Comparison of ENCODE assay signal across 10 cellular contexts in genomic region chr15:42577514-42578031, GRCh38. TPM values are rescaled to one million over a fixed set of nuclear protein-coding genes. Genes with fewer than 3 reads are reported as not detected.
DNase-seq lines count a peak whose midpoint lies in the region; ATAC-seq and TF ChIP-seq lines count a peak whose summit lies in the region.
"Had no signal": no experiment of that assay in that cellular context is flagged by ENCODE, and none has a peak within 500 bp of the region (broad histone marks: within the 10 kb centered on the region; RNA-seq: fewer than 3 reads in every experiment).

No MANE protein-coding gene starts in this region.

- H3K4me2 ChIP-seq in BLaER1 treated with 17β-estradiol and CSF1 and Interleukin-3, amounts not matched to agents 10 nM and 100 nM, result peak overlapping the region; percentile 45 to 97 (median 91); a peak in 21 of 22 replicates

- no peaks in the 10 kb centered on the region for H3K36me3 Mint-ChIP-seq in HFFc6 (ENCODE audit: low read depth)
- H3K36me3 Mint-ChIP-seq in naive thymus-derived CD8-positive, alpha-beta T cell, result peaks cover 0 to 3% (median 0%) of the 10 kb centered on the region in 3 donors
- peaks cover 6% of the 10 kb centered on the region for H3K36me3 Mint-ChIP-seq in MCF 10A (ENCODE audit: insufficient read depth, unreplicated experiment)

- H3K4me1 Mint-ChIP-seq in HFFc6 (ENCODE audit: low read depth) (peaks cover 47% of the 10 kb centered on the region), MCF 10A (ENCODE audit: insufficient read depth, unreplicated experiment) (peaks cover 13% of the 10 kb centered on the region)
- H3K4me1 Mint-ChIP-seq in naive thymus-derived CD8-positive, alpha-beta T cell, result peaks cover 17 to 54% (median 52%) of the 10 kb centered on the region in 4 donors

- no TSS peak for BruUV-seq in MCF 10A (replicated peaks; lab: Mats Ljungman, UMichigan)

- intact Hi-C loops in MCF 10A (cut with micrococcal nuclease), result no loop called here

- H3K9ac ChIP-seq in BLaER1 treated with 17β-estradiol and CSF1 and Interleukin-3, amounts not matched to agents 10 nM and 100 nM, result no peak overlapping the region
- H3K9ac ChIP-seq in muscle layer of colon (ENCODE audit: low read length), result no peak overlapping the region

- peaks cover 35 to 70% (median 53%) of the 10 kb centered on the region in 10 experiments for H3K4me1 ChIP-seq in BLaER1 treated with 17β-estradiol and CSF1 and Interleukin-3, amounts not matched to agents 10 nM and 100 nM
- H3K4me1 ChIP-seq in muscle layer of colon (ENCODE audit: insufficient read depth, low read length), result peaks cover 51% of the 10 kb centered on the region

- H3K4me3 Mint-ChIP-seq in HFFc6, result no peak overlapping the region
- peak overlapping the region in 3 of 10 donors; percentile 18 to 53 (median 43) for H3K4me3 Mint-ChIP-seq in naive thymus-derived CD8-positive, alpha-beta T cell
- H3K4me3 Mint-ChIP-seq in MCF 10A (ENCODE audit: unreplicated experiment), result no peak overlapping the region

- ATAC-seq in naive thymus-derived CD8-positive, alpha-beta T cell, result no peak

- no peaks in the 10 kb centered on the region for H3K9me3 ChIP-seq in BLaER1 treated with 17β-estradiol and CSF1 and Interleukin-3, amounts not matched to agents 10 nM and 100 nM (replicated peaks in 1 of 11)
- no peaks in the 10 kb centered on the region for H3K9me3 ChIP-seq in muscle layer of colon (ENCODE audit: low read length)

- H3K27me3 ChIP-seq in BLaER1 treated with 17β-estradiol and CSF1 and Interleukin-3, amounts not matched to agents 10 nM and 100 nM, result no peaks in the 10 kb centered on the region
- H3K27me3 ChIP-seq in muscle layer of colon (ENCODE audit: control insufficient read depth in 1 of 2, insufficient read depth in 2 of 2, low read length in 2 of 2), result no peaks in the 10 kb centered on the region
- H3K27me3 ChIP-seq: dorsolateral prefrontal cortex had no signal

- DNase-seq in HFFc6 (peak; percentile 14), astrocyte of the spinal cord (ENCODE audit: low read depth, low spot score) (peak; percentile 85), MCF 10A (ENCODE audit: unreplicated experiment) (no peak), NCI-H1930 (lab: John Stamatoyannopoulos, UW) (no peak)
- no peak for DNase-seq in naive thymus-derived CD8-positive, alpha-beta T cell
- no peak for DNase-seq in activated naive CD4-positive, alpha-beta T cell (lab: John Stamatoyannopoulos, UW)

- H3K36me3 ChIP-seq in BLaER1 treated with 17β-estradiol and CSF1 and Interleukin-3, amounts not matched to agents 10 nM and 100 nM, result no peaks in the 10 kb centered on the region
- no peaks in the 10 kb centered on the region for H3K36me3 ChIP-seq in muscle layer of colon (ENCODE audit: insufficient read depth, low read length)

- POLR2A ChIA-PET in naive thymus-derived CD8-positive, alpha-beta T cell (lab: Charles Lee), result interaction anchor here (1.4 to 2.9 kb wide), 2 partner anchors 29 to 86 kb away, joined by 4 to 14 read pairs; partner anchors contain the start of genes HAUS2, LRRC57 and ZNF106
- POLR2A ChIA-PET in MCF 10A (lab: Yijun Ruan, JAX), result no interaction called here

- in situ Hi-C loops in astrocyte of the spinal cord (cut with HindIII; ENCODE audit: low sequenced_read_pairs), result no loop called here

- H4K20me1 ChIP-seq in BLaER1 treated with 17β-estradiol and CSF1 and Interleukin-3, amounts not matched to agents 10 nM and 100 nM, result peaks cover 0 to 6% (median 0%) of the 10 kb centered on the region in 11 experiments; a peak in 2 of 22 replicates

- no peaks in the 10 kb centered on the region for H3K9me3 Mint-ChIP-seq in HFFc6
- no peaks in the 10 kb centered on the region for H3K9me3 Mint-ChIP-seq in naive thymus-derived CD8-positive, alpha-beta T cell
- H3K9me3 Mint-ChIP-seq in MCF 10A (ENCODE audit: unreplicated experiment), result no peaks in the 10 kb centered on the region

- H3K4me3 ChIP-seq in BLaER1 treated with 17β-estradiol and CSF1 and Interleukin-3, amounts not matched to agents 10 nM and 100 nM, result no peak overlapping the region
- H3K4me3 ChIP-seq in astrocyte of the spinal cord (ENCODE audit: low read depth, low read length) (no peak overlapping the region), muscle layer of colon (ENCODE audit: low read depth in 1 of 2, low read length in 2 of 2) (peak overlapping the region in 1 of 2 donors; percentile 11)

- no peak overlapping the region for H3K27ac Mint-ChIP-seq in HFFc6
- no peak overlapping the region for H3K27ac Mint-ChIP-seq in naive thymus-derived CD8-positive, alpha-beta T cell
- H3K27ac Mint-ChIP-seq in MCF 10A (ENCODE audit: low read depth, unreplicated experiment), result no peak overlapping the region

- peaks cover 2% of the 10 kb centered on the region; the same call in 1 of the 2 replicates for H3K27me3 Mint-ChIP-seq in HFFc6 (ENCODE audit: insufficient read depth)
- H3K27me3 Mint-ChIP-seq in naive thymus-derived CD8-positive, alpha-beta T cell, result peaks cover 0 to 10% (median 0%) of the 10 kb centered on the region in 5 donors
- H3K27me3 Mint-ChIP-seq in MCF 10A (ENCODE audit: insufficient read depth, unreplicated experiment), result no peaks in the 10 kb centered on the region

- CTCF ChIA-PET in MCF 10A (lab: Yijun Ruan, JAX), result interaction anchor here (0.8 kb wide), 1 partner anchor 82 kb away, joined by 3 read pairs; the partner anchor contains the start of gene SNAP23

- TF ChIP-seq CTCF in HFFc6 (IDR thresholded peaks at IDR 0.05), result no peak
- no peak for TF ChIP-seq CTCF in astrocyte of the spinal cord (IDR thresholded peaks at IDR 0.05; ENCODE audit: low read depth, low read length)
- no peak for TF ChIP-seq CTCF in MCF 10A (IDR thresholded peaks at IDR 0.05; ENCODE audit: unreplicated experiment)

- H3K27ac ChIP-seq in BLaER1 treated with 17β-estradiol and CSF1 and Interleukin-3, amounts not matched to agents 10 nM and 100 nM, result no peak overlapping the region
- H3K27ac ChIP-seq in muscle layer of colon (ENCODE audit: low read depth, low read length), result peak overlapping the region; percentile 12
- H3K27ac ChIP-seq: HL-60 had no signal

RNA-seq across cellular contexts. Expression of gene STARD9, which starts 2.2 kb away (rescaled TPM):
- 1 to 10 TPM; 1.9 to 2.8 (median 2.3) TPM for total RNA-seq in HFFc6 (2021; fragmentation: NEBNext Ultra II Directional; extraction: Animal tissue kit (Norgen Biotek cat#: 25700))
- total RNA-seq in naive thymus-derived CD8-positive, alpha-beta T cell, result 10 to 100 TPM; 12.5 to 13.7 TPM
- under 1 TPM; 0.10 to 0.53 (median 0.33) TPM for polyA plus RNA-seq in naive thymus-derived CD8-positive, alpha-beta T cell
- 2.0 and 2.9 TPM in 2 replicates for total RNA-seq in MCF 10A (2022)

RNA-seq across cellular contexts. Expression of gene HAUS2, which starts 28.9 kb away (rescaled TPM):
- 10 to 100 TPM; 18.0 to 30.5 (median 26.5) TPM for total RNA-seq in HFFc6 (2021; fragmentation: NEBNext Ultra II Directional; extraction: Animal tissue kit (Norgen Biotek cat#: 25700))
- total RNA-seq in naive thymus-derived CD8-positive, alpha-beta T cell, result 10 to 100 TPM; 19.1 to 21.1 TPM
- polyA plus RNA-seq in naive thymus-derived CD8-positive, alpha-beta T cell, result 10 to 100 TPM; 20.8 to 25.4 (median 24.9) TPM
- 22.6 and 29.6 TPM in 2 replicates for total RNA-seq in MCF 10A (2022)

RNA-seq across cellular contexts. Expression of gene LRRC57, which starts 29.0 kb away (rescaled TPM):
- 10 to 100 TPM; 18.5 to 22.9 (median 20.4) TPM for total RNA-seq in HFFc6 (2021; fragmentation: NEBNext Ultra II Directional; extraction: Animal tissue kit (Norgen Biotek cat#: 25700))
- 10 to 100 TPM; 17.1 to 18.4 TPM for total RNA-seq in naive thymus-derived CD8-positive, alpha-beta T cell
- 1 to 10 TPM; 3.3 to 6.4 (median 5.5) TPM for polyA plus RNA-seq in naive thymus-derived CD8-positive, alpha-beta T cell
- 18.3 and 24.7 TPM in 2 replicates for total RNA-seq in MCF 10A (2022)

Comparison
In these comparisons a context has a peak if more than half of its experiments do, and no peak if none do; other contexts are left out.
1. DNase-seq: peak in HFFc6 (single experiment) and astrocyte of the spinal cord (single experiment); none in naive thymus-derived CD8-positive, alpha-beta T cell (0 of 10), activated naive CD4-positive, alpha-beta T cell (0 of 4), MCF 10A (single experiment) and NCI-H1930 (0 of 2).